22 cellular contexts compared by ENCODE assay signal in genomic region chr20:13286600-13286999, GRCh38.
DNase-seq lines count a peak whose midpoint lies in the region; ATAC-seq and TF ChIP-seq lines count a peak whose summit lies in the region.
"Had no signal": no experiment of that assay in that cellular context is flagged by ENCODE, and none has a peak within 500 bp of the region (broad histone marks: within the 10 kb centered on the region; RNA-seq: fewer than 3 reads in every experiment).

No MANE protein-coding gene starts in this region.

- no peaks in the 10 kb centered on the region for H3K36me3 ChIP-seq in RWPE2 (ENCODE audit: low read depth)
- peaks cover 6% of the 10 kb centered on the region for H3K36me3 ChIP-seq in suprapubic skin
- no peaks in the 10 kb centered on the region for H3K36me3 ChIP-seq in psoas muscle (ENCODE audit: insufficient read depth in 1 of 2, low read depth in 1 of 2)
- peaks cover 2% of the 10 kb centered on the region for H3K36me3 ChIP-seq in left ventricle myocardium inferior
- H3K36me3 ChIP-seq: BLaER1 treated with 17β-estradiol and CSF1 and Interleukin-3, amounts not matched to agents 10 nM and 100 nM had no signal

- H3K27ac ChIP-seq in RWPE2 (ENCODE audit: poor library complexity, severe bottlenecking): peak overlapping the region; percentile 62
- H3K27ac ChIP-seq in suprapubic skin: peak overlapping the region; percentile 47
- no peak overlapping the region for H3K27ac ChIP-seq in psoas muscle
- H3K27ac ChIP-seq in left ventricle myocardium inferior (replicated peaks): no peak overlapping the region
- H3K27ac ChIP-seq: BLaER1 treated with 17β-estradiol and CSF1 and Interleukin-3, amounts not matched to agents 10 nM and 100 nM; HL-60; SK-N-MC had no signal

- no peak for TF ChIP-seq POLR2A in suprapubic skin (IDR thresholded peaks at IDR 0.05)

- WGBS in suprapubic skin: 54% methylated on average over 7 of the region's 7 CpGs
- WGBS in psoas muscle, 3 donors: 85 to 90% (median 86%) methylated on average over 7 of the region's 7 CpGs

- H3K9me3 ChIP-seq in RWPE2 (ENCODE audit: severe bottlenecking) (no peaks in the 10 kb centered on the region), suprapubic skin (no peaks in the 10 kb centered on the region), psoas muscle (no peaks in the 10 kb centered on the region), left ventricle myocardium inferior (replicated peaks) (no peaks in the 10 kb centered on the region)
- H3K9me3 ChIP-seq: A549; BLaER1 treated with 17β-estradiol and CSF1 and Interleukin-3, amounts not matched to agents 10 nM and 100 nM; mucosa of descending colon had no signal

- H3K27me3 ChIP-seq in RWPE2 (ENCODE audit: insufficient read depth, poor library complexity, severe bottlenecking) (no peaks in the 10 kb centered on the region), suprapubic skin (no peaks in the 10 kb centered on the region), psoas muscle (ENCODE audit: insufficient read depth in 3 of 3, low read length in 2 of 3) (peaks cover 0 to 1% (median 0%) of the 10 kb centered on the region in 3 donors), left ventricle myocardium inferior (ENCODE audit: low read depth) (peaks cover 3% of the 10 kb centered on the region)
- H3K27me3 ChIP-seq: BLaER1 treated with 17β-estradiol and CSF1 and Interleukin-3, amounts not matched to agents 10 nM and 100 nM had no signal

- ATAC-seq in RWPE2 (ENCODE audit: low read depth) (peak; percentile 95), psoas muscle (no peak), GM21737 (IDR thresholded peaks at IDR 0.05; ENCODE audit: unreplicated experiment) (no peak)
- ATAC-seq: A549, mucosa of descending colon had no signal

- intact Hi-C loops in psoas muscle (cut with DNase I): no loop called here
- intact Hi-C loops in left ventricle myocardium inferior (cut with micrococcal nuclease): no loop called here

- H3K4me3 ChIP-seq in RWPE2 (ENCODE audit: severe bottlenecking) (no peak overlapping the region), suprapubic skin (no peak overlapping the region), psoas muscle (no peak overlapping the region), left ventricle myocardium inferior (no peak overlapping the region)
- H3K4me3 ChIP-seq: A549; BLaER1 treated with 17β-estradiol and CSF1 and Interleukin-3, amounts not matched to agents 10 nM and 100 nM; mucosa of descending colon; SK-N-MC had no signal

- DNase-seq in NCI-H2081 (lab: John Stamatoyannopoulos, UW) (peak; percentile 4 to 16), NCI-H2081 treated with DMSO at 0.1 percent for 48 hours (lab: John Stamatoyannopoulos, UW) (no peak), RWPE2 (ENCODE audit: low spot score) (peak; percentile 89), islet precursor cell (peak; percentile 43), suprapubic skin (ENCODE audit: low spot score in 2 of 2) (no peak), psoas muscle (no peak), left ventricle myocardium inferior (no peak)
- DNase-seq: activated B cell treated with CpG ODN at 0.5 μM for 24 hours; activated CD4-positive, alpha-beta memory T cell treated with anti-CD3 and anti-CD28 coated beads, Interleukin-2, amount 10 ng/mL, durations not matched to agents 7 days and 5 days; activated effector memory CD4-positive, alpha-beta T cell treated with anti-CD3 and anti-CD28 coated beads, Interleukin-2, amount 50 U/mL, for 16 hours; activated T-cell treated with anti-CD3 and anti-CD28 coated beads for 4 hours; glutamatergic neuron; H7; mucosa of descending colon; NCI-H146; NCI-H510A treated with DMSO at 0.1 percent for 48 hours; nephron progenitor cell had no signal

- TF ChIP-seq CTCF in RWPE2 (IDR thresholded peaks at IDR 0.05; ENCODE audit: poor library complexity, severe bottlenecking) (no peak), suprapubic skin (IDR thresholded peaks at IDR 0.05) (no peak), psoas muscle (IDR thresholded peaks at IDR 0.05) (no peak), left ventricle myocardium inferior (IDR thresholded peaks at IDR 0.05; ENCODE audit: borderline replicate concordance) (no peak)

- TF ChIP-seq EP300 in suprapubic skin (IDR thresholded peaks at IDR 0.05): no peak

- H3K4me1 ChIP-seq in RWPE2 (ENCODE audit: insufficient read depth, poor library complexity, severe bottlenecking): peaks cover 21% of the 10 kb centered on the region
- H3K4me1 ChIP-seq in suprapubic skin: peaks cover 14% of the 10 kb centered on the region
- no peaks in the 10 kb centered on the region for H3K4me1 ChIP-seq in psoas muscle
- H3K4me1 ChIP-seq in left ventricle myocardium inferior: no peaks in the 10 kb centered on the region
- H3K4me1 ChIP-seq: A549 had no signal

Comparison
In these comparisons a context has a peak if more than half of its experiments do, and no peak if none do; other contexts are left out.
1. DNase-seq: peak in NCI-H2081 (2 of 2), RWPE2 (single experiment) and islet precursor cell (single experiment); none in NCI-H2081 treated with DMSO at 0.1 percent for 48 hours (single experiment), suprapubic skin (0 of 2), psoas muscle (0 of 2) and left ventricle myocardium inferior (single experiment).
2. H3K27ac ChIP-seq: peak in RWPE2 (single experiment) and suprapubic skin (single experiment); none in psoas muscle (single experiment) and left ventricle myocardium inferior (single experiment).